Comparison of ENCODE assay signal across 1 cellular context in the genomic region with DNA sequence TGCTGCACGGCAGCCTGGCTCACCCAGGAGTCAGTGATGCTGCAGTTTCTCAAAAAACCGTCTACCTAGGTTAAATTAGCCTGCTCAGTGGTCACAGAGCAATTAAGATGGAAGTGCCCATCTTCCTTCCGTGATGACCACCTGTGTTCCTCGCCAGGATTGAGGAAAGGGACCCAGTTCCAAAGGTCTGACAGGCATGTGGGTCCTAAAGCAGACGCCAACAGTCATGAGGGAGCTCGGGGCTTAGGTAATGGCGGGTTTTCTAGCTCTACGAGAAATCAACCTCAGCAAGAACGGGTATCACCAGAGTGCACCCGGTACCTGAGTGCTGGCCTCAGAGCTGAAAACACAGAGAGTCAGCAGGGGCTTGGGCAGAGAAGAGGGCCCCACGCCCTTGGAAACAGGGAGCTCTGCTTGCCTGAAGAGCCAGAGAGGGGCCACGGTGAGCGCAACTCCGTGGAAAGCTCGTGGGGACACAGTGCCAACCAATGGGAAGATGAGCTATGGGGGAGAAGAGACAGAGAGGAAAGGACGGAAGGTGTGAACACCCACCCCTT.
TF ChIP-seq lines count a peak whose summit lies in the region.

No MANE protein-coding gene starts in this region.

TF ChIP-seq in SK-N-SH treated with all-trans-retinoic acid at 6 μM for 48 hours, 23 proteins besides CTCF, POLR2A, EP300 and RAD21 (continued from another document):
- TF ChIP-seq, protein P1, sequence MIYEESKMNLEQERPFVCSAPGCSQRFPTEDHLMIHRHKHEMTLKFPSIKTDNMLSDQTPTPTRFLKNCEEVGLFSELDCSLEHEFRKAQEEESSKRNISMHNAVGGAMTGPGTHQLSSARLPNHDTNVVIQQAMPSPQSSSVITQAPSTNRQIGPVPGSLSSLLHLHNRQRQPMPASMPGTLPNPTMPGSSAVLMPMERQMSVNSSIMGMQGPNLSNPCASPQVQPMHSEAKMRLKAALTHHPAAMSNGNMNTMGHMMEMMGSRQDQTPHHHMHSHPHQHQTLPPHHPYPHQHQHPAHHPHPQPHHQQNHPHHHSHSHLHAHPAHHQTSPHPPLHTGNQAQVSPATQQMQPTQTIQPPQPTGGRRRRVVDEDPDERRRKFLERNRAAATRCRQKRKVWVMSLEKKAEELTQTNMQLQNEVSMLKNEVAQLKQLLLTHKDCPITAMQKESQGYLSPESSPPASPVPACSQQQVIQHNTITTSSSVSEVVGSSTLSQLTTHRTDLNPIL (CRISPR knock-in tag; IDR thresholded peaks at IDR 0.05; ENCODE audit: low read depth) = no peak
- TF ChIP-seq ZFP30 (CRISPR knock-in tag; IDR thresholded peaks at IDR 0.05) (no peak), BACH2 (CRISPR knock-in tag; IDR thresholded peaks at IDR 0.05; ENCODE audit: borderline replicate concordance) (no peak), ZNF565 (CRISPR knock-in tag; conservative IDR thresholded peaks at IDR 0.05; ENCODE audit: low read depth) (no peak), PPARA (CRISPR knock-in tag; IDR thresholded peaks at IDR 0.05; ENCODE audit: borderline replicate concordance) (no peak), ZFP3 (CRISPR knock-in tag; IDR thresholded peaks at IDR 0.05) (no peak)
